In the genomic region with DNA sequence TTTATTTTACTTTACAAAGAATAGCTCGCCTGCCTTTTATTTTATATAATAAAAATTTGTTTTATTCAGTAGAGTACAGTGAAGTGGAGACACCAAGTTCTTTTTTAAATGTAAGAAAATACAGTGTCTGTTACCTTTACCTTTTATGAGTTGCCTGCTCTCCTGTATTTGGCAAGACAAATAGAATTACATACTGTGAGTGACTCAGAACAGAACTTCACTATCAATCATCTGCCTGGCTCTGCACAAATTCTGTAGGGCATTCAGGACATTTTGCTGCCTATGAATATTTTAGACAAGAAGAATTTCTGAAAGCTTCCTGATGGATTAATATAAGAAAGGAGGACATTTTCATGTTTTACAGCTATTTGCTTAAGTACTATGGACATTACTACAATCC, we compare ENCODE assay signal across 17 cellular contexts.
DNase-seq lines count a peak whose midpoint lies in the region; ATAC-seq, FAIRE-seq and TF ChIP-seq lines count a peak whose summit lies in the region.
"Had no signal": no experiment of that assay in that cellular context is flagged by ENCODE, and none has a peak within 500 bp of the region (broad histone marks: within the 10 kb centered on the region; RNA-seq: fewer than 3 reads in every experiment).

No MANE protein-coding gene starts in this region.

- TF ChIP-seq POLR2A in upper lobe of left lung (IDR thresholded peaks at IDR 0.05): no peak

- H3K27ac ChIP-seq in SK-N-SH (ENCODE audit: low read depth in 2 of 2, low read length in 1 of 2) (no peak overlapping the region), upper lobe of left lung (no peak overlapping the region)
- H3K27ac ChIP-seq: BLaER1, HL-60 had no signal

- TF ChIP-seq CTCF in SK-N-SH (IDR thresholded peaks at IDR 0.05) (no peak), bronchial epithelial cell (IDR thresholded peaks at IDR 0.05; ENCODE audit: insufficient read depth, low read length, severe bottlenecking) (no peak), upper lobe of left lung (IDR thresholded peaks at IDR 0.05) (no peak)

- no peaks in the 10 kb centered on the region for H3K36me3 ChIP-seq in SK-N-SH (replicated peaks in 1 of 2; ENCODE audit: control insufficient read depth in 1 of 2, insufficient read depth in 2 of 2, low read length in 1 of 2)
- H3K36me3 ChIP-seq in bronchial epithelial cell (ENCODE audit: control insufficient read depth, insufficient read depth, low read length): no peaks in the 10 kb centered on the region
- no peaks in the 10 kb centered on the region for H3K36me3 ChIP-seq in upper lobe of left lung
- H3K36me3 ChIP-seq: BLaER1 had no signal

- H3K9ac ChIP-seq in SK-N-SH: no peak overlapping the region
- H3K9ac ChIP-seq: BLaER1 had no signal

- no peak overlapping the region for H3K4me3 ChIP-seq in SK-N-SH (ENCODE audit: low read depth in 2 of 2, low read length in 1 of 2)
- no peak overlapping the region for H3K4me3 ChIP-seq in bronchial epithelial cell (ENCODE audit: low read depth, low read length)
- no peak overlapping the region for H3K4me3 ChIP-seq in upper lobe of left lung
- H3K4me3 ChIP-seq: BLaER1, GM23338 had no signal

- 6% methylated on average over 1 of the region's 1 CpG for WGBS in SK-N-SH (ENCODE audit: low lambda C conversion rate)
- 63 to 84% methylated on average over 1 of the region's 1 CpG for WGBS in upper lobe of left lung, 2 donors

- FAIRE-seq in bronchial epithelial cell (lab: Jason Lieb, UNC): no peak
- FAIRE-seq: H54 had no signal

- ATAC-seq in SK-N-SH treated with all-trans-retinoic acid at 6 μM for 48 hours (no peak), upper lobe of left lung (ENCODE audit: low FRiP score in 2 of 2) (no peak)
- ATAC-seq: GM23338 had no signal

- POLR2A ChIA-PET in SK-N-SH (lab: Yijun Ruan, JAX): no interaction called here

- TF ChIP-seq EP300 in SK-N-SH (IDR thresholded peaks at IDR 0.05; ENCODE audit: borderline replicate concordance in 1 of 2, low read depth in 1 of 2, low read length in 1 of 2) (no peak), upper lobe of left lung (IDR thresholded peaks at IDR 0.05) (no peak)

- H2AFZ ChIP-seq in SK-N-SH (ENCODE audit: low read depth): no peak overlapping the region
- H2AFZ ChIP-seq: GM23338 had no signal

- no peaks in the 10 kb centered on the region for H3K9me2 ChIP-seq in SK-N-SH

- no peak overlapping the region for H3K4me2 ChIP-seq in SK-N-SH
- H3K4me2 ChIP-seq: BLaER1, GM23338 had no signal

- H3K27me3 ChIP-seq in SK-N-SH (ENCODE audit: insufficient read depth) (no peaks in the 10 kb centered on the region), bronchial epithelial cell (ENCODE audit: control insufficient read depth, insufficient read depth, low read length) (no peaks in the 10 kb centered on the region), upper lobe of left lung (no peaks in the 10 kb centered on the region)
- H3K27me3 ChIP-seq: BLaER1 had no signal

- H3K79me2 ChIP-seq in SK-N-SH (ENCODE audit: insufficient read depth): no peaks in the 10 kb centered on the region

- DNase-seq in SK-N-SH: no peak
- peak; percentile 53 for DNase-seq in NCI-H69 (lab: John Stamatoyannopoulos, UW)
- peak; percentile 33 for DNase-seq in bronchial epithelial cell (ENCODE audit: low read depth)
- DNase-seq in upper lobe of left lung: no peak
- no peak for DNase-seq in globus pallidus (ENCODE audit: low spot score)
- no peak for DNase-seq in T-helper 1 cell
- DNase-seq: 8988T; Calu3; CD4-positive, alpha-beta memory T cell; DMS79 treated with DMSO at 0.1 percent for 48 hours; GF-D8; HCEC 1CT had no signal

- CTCF ChIA-PET in SK-N-SH (lab: Yijun Ruan, JAX): interaction anchor here (1.0 to 1.7 kb wide), 3 partner anchors 9 to 17 kb away, joined by 3 to 4 read pairs (median 3); no protein-coding TSS in a partner anchor

- no peaks in the 10 kb centered on the region for H3F3A ChIP-seq in SK-N-SH (replicated peaks; ENCODE audit: insufficient read depth)

- no peaks in the 10 kb centered on the region for H4K20me1 ChIP-seq in SK-N-SH (ENCODE audit: insufficient read depth)
- H4K20me1 ChIP-seq: BLaER1 had no signal

- H3K4me1 ChIP-seq in SK-N-SH (ENCODE audit: control insufficient read depth in 1 of 2, insufficient read depth in 2 of 2, low read depth in 1 of 2, low read length in 1 of 2) (peaks cover 0 to 2% of the 10 kb centered on the region in 2 experiments; a peak in 1 of 4 replicates), upper lobe of left lung (no peaks in the 10 kb centered on the region)
- H3K4me1 ChIP-seq: BLaER1 had no signal

- H3K9me3 ChIP-seq in SK-N-SH: no peaks in the 10 kb centered on the region
- no peaks in the 10 kb centered on the region for H3K9me3 ChIP-seq in upper lobe of left lung
- H3K9me3 ChIP-seq: BLaER1 had no signal

- TF ChIP-seq RAD21 in SK-N-SH (IDR thresholded peaks at IDR 0.05; ENCODE audit: low read length): no peak

TF ChIP-seq in SK-N-SH treated with all-trans-retinoic acid at 6 μM for 48 hours, 23 proteins besides CTCF, POLR2A, EP300 and RAD21:
- TF ChIP-seq, protein P1, sequence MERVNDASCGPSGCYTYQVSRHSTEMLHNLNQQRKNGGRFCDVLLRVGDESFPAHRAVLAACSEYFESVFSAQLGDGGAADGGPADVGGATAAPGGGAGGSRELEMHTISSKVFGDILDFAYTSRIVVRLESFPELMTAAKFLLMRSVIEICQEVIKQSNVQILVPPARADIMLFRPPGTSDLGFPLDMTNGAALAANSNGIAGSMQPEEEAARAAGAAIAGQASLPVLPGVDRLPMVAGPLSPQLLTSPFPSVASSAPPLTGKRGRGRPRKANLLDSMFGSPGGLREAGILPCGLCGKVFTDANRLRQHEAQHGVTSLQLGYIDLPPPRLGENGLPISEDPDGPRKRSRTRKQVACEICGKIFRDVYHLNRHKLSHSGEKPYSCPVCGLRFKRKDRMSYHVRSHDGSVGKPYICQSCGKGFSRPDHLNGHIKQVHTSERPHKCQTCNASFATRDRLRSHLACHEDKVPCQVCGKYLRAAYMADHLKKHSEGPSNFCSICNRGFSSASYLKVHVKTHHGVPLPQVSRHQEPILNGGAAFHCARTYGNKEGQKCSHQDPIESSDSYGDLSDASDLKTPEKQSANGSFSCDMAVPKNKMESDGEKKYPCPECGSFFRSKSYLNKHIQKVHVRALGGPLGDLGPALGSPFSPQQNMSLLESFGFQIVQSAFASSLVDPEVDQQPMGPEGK (CRISPR knock-in tag; IDR thresholded peaks at IDR 0.05; ENCODE audit: borderline replicate concordance): no peak
- TF ChIP-seq ISL1 (CRISPR knock-in tag; IDR thresholded peaks at IDR 0.05): peak; percentile 37; the same call in 1 of the 2 replicates

TF ChIP-seq in SK-N-SH, 30 proteins besides CTCF, POLR2A, EP300 and RAD21:
- no peak for TF ChIP-seq MAX (IDR thresholded peaks at IDR 0.05; ENCODE audit: low read depth)
- no peak for TF ChIP-seq FOXM1 (IDR thresholded peaks at IDR 0.05; ENCODE audit: low read depth)
- no peak for TF ChIP-seq RCOR1 (IDR thresholded peaks at IDR 0.05; ENCODE audit: low read length)
- TF ChIP-seq TCF12 (IDR thresholded peaks at IDR 0.05): no peak
- no peak for TF ChIP-seq FOSL2 (IDR thresholded peaks at IDR 0.05; ENCODE audit: borderline replicate concordance, low read depth)
- no peak for TF ChIP-seq MEF2A (IDR thresholded peaks at IDR 0.05; ENCODE audit: borderline replicate concordance, low read depth)
- no peak for TF ChIP-seq JUND (IDR thresholded peaks at IDR 0.05)
- no peak for TF ChIP-seq RXRA (IDR thresholded peaks at IDR 0.05; ENCODE audit: borderline replicate concordance, low read depth)
- TF ChIP-seq, protein P2, sequence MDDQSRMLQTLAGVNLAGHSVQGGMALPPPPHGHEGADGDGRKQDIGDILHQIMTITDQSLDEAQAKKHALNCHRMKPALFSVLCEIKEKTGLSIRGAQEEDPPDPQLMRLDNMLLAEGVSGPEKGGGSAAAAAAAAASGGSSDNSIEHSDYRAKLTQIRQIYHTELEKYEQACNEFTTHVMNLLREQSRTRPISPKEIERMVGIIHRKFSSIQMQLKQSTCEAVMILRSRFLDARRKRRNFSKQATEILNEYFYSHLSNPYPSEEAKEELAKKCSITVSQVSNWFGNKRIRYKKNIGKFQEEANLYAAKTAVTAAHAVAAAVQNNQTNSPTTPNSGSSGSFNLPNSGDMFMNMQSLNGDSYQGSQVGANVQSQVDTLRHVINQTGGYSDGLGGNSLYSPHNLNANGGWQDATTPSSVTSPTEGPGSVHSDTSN (IDR thresholded peaks at IDR 0.05): no peak
- no peak for TF ChIP-seq NRF1 (IDR thresholded peaks at IDR 0.05; ENCODE audit: low read depth, low read length)
- no peak for TF ChIP-seq GATA2 (CRISPR knock-in tag; IDR thresholded peaks at IDR 0.05)
- no peak for TF ChIP-seq GABPA (IDR thresholded peaks at IDR 0.05; ENCODE audit: low read depth)
- TF ChIP-seq MXI1 (IDR thresholded peaks at IDR 0.05; ENCODE audit: low read depth, low read length): no peak

Comparison
In these comparisons a context has a peak if more than half of its experiments do, and no peak if none do; other contexts are left out.
1. DNase-seq: peak in NCI-H69 (single experiment) and bronchial epithelial cell (single experiment); none in SK-N-SH (single experiment), upper lobe of left lung (0 of 2), globus pallidus (single experiment) and T-helper 1 cell (0 of 5).